ENCODE assay signal across 8 cellular contexts in the genomic region with DNA sequence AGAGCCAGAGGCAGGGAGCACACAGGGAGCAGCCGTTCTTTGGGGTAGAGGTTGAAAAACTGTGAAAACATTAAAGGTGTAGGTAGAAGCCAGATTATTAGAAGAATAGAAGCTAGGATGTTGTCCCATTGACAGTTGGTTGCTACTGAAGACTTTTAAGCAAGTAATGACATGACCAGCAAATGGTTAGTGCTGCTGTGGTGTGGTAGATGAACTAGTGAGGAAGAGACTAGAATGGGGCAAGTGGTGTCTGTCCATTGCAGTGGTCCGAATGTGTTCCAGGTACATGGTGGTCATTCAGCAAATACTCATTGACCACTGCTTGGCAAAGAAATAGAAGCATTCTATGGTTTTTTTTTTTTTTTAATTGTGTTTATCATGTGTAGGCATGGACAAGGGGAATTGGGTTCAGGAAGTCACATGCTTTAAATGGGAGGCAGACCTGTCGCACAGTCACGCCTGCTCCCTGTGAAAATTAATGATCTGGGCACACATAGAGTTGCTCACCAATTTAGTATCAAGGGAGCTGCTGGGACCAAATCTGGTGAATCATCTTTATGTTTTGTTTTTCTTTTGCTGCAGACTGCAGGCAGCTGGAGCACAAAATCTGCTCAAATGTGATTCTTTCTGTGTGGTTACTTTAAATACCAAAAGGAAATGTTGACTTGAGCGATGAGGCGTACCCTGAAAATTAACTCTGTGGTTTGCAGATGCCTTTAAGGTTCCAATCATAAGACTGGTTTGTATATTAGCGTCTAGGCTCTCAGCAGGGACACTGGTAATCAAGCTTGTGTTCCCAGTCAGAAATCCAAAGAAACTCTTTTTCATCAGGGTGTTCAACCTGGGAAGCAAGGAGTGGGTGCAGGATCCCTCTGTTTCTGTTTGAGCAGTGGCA.
DNase-seq lines count a peak whose midpoint lies in the region; ATAC-seq lines count a peak whose summit lies in the region.

No MANE protein-coding gene starts in this region.

- peak overlapping the region; percentile 84 for H3K4me3 Mint-ChIP-seq in activated naive CD8-positive, alpha-beta T cell

- peak overlapping the region in 1 of 10 experiments; percentile 14; a peak in 1 of 20 replicates for H3K4me3 ChIP-seq in BLaER1 treated with 17β-estradiol and CSF1 and Interleukin-3, amounts not matched to agents 10 nM and 100 nM

- H3K36me3 ChIP-seq in BLaER1 treated with 17β-estradiol and CSF1 and Interleukin-3, amounts not matched to agents 10 nM and 100 nM, result peaks cover 0 to 68% (median 0%) of the 10 kb centered on the region in 11 experiments; a peak in 9 of 22 replicates

- H3K27me3 ChIP-seq in BLaER1 treated with 17β-estradiol and CSF1 and Interleukin-3, amounts not matched to agents 10 nM and 100 nM, result no peaks in the 10 kb centered on the region

- peak overlapping the region; percentile 98 for H3K27ac Mint-ChIP-seq in activated naive CD8-positive, alpha-beta T cell

- H3K9ac ChIP-seq in BLaER1 treated with 17β-estradiol and CSF1 and Interleukin-3, amounts not matched to agents 10 nM and 100 nM, result peak overlapping the region in 3 of 11 experiments; percentile 18 to 71 (median 23); a peak in 3 of 22 replicates

- H4K20me1 ChIP-seq in BLaER1 treated with 17β-estradiol and CSF1 and Interleukin-3, amounts not matched to agents 10 nM and 100 nM, result peaks cover 22 to 88% (median 68%) of the 10 kb centered on the region in 11 experiments; a peak in 21 of 22 replicates

- no peaks in the 10 kb centered on the region for H3K9me3 ChIP-seq in BLaER1 treated with 17β-estradiol and CSF1 and Interleukin-3, amounts not matched to agents 10 nM and 100 nM (replicated peaks in 1 of 11)

- peaks cover 67 to 86% (median 75%) of the 10 kb centered on the region in 10 experiments for H3K4me1 ChIP-seq in BLaER1 treated with 17β-estradiol and CSF1 and Interleukin-3, amounts not matched to agents 10 nM and 100 nM

- H3K27ac ChIP-seq in BLaER1 treated with 17β-estradiol and CSF1 and Interleukin-3, amounts not matched to agents 10 nM and 100 nM, result peak overlapping the region in 5 of 11 experiments; percentile 0 to 16 (median 5); a peak in 4 of 22 replicates

- peaks cover 9% of the 10 kb centered on the region for H3K36me3 Mint-ChIP-seq in activated naive CD8-positive, alpha-beta T cell

- ATAC-seq in GM21381 (IDR thresholded peaks at IDR 0.05; ENCODE audit: unreplicated experiment), result peak; percentile 67

- peak overlapping the region; percentile 70 to 97 (median 80) for H3K4me2 ChIP-seq in BLaER1 treated with 17β-estradiol and CSF1 and Interleukin-3, amounts not matched to agents 10 nM and 100 nM

- H3K27me3 Mint-ChIP-seq in activated naive CD8-positive, alpha-beta T cell, result no peaks in the 10 kb centered on the region

- H3K9me3 Mint-ChIP-seq in activated naive CD8-positive, alpha-beta T cell (ENCODE audit: low read depth), result no peaks in the 10 kb centered on the region

- peak; percentile 41 for DNase-seq in NCI-H345 (lab: John Stamatoyannopoulos, UW)
- peak; percentile 96 for DNase-seq in iris pigment epithelial cell (ENCODE audit: low read depth)
- peak; percentile 89 for DNase-seq in stromal cell of bone marrow (ENCODE audit: low read depth)
- DNase-seq in OCI-M2 (lab: John Stamatoyannopoulos, UW; ENCODE audit: unreplicated experiment), result no peak
- DNase-seq in iPS-NIHi7 (ENCODE audit: extremely low spot score), result no peak

- H3K4me1 Mint-ChIP-seq in activated naive CD8-positive, alpha-beta T cell (ENCODE audit: low read depth), result peaks cover 88% of the 10 kb centered on the region

Comparison
In these comparisons a context has a peak if more than half of its experiments do, and no peak if none do; other contexts are left out.
1. DNase-seq: peak in NCI-H345 (single experiment), iris pigment epithelial cell (single experiment) and stromal cell of bone marrow (single experiment); none in OCI-M2 (single experiment) and iPS-NIHi7 (single experiment).